Comparison of ENCODE assay signal across 24 cellular contexts in the genomic region with DNA sequence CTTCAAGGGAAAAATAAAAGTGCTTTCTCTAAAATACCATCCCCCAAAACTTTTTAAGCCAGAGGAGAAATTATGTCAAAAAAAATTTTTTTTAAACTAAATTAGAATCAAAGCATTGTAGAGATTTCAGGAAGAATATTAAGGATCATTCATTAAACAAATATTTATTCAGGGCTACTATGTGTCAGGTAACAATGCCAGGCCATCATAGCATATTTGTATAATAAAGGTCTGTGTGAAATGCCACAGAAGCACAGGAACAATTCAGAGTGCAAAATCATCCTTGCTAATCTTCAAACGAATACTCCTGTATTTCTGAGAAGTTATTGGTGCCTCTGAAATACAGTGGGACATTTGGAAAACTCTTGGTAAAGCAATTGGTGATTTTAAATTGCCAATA. TPM values are rescaled to one million over a fixed set of nuclear protein-coding genes. Genes with fewer than 3 reads are reported as not detected.
DNase-seq lines count a peak whose midpoint lies in the region; ATAC-seq and TF ChIP-seq lines count a peak whose summit lies in the region.
"Had no signal": no experiment of that assay in that cellular context is flagged by ENCODE, and none has a peak within 500 bp of the region (broad histone marks: within the 10 kb centered on the region; RNA-seq: fewer than 3 reads in every experiment).

No MANE protein-coding gene starts in this region.

- H3K4me1 Mint-ChIP-seq in WTC11 (peaks cover 36% of the 10 kb centered on the region), osteocyte (ENCODE audit: unreplicated experiment) (peaks cover 62% of the 10 kb centered on the region)
- H3K4me1 Mint-ChIP-seq: CD4-positive, CD25-positive, alpha-beta regulatory T cell had no signal

- H3K27ac Mint-ChIP-seq in WTC11 (no peak overlapping the region), osteocyte (ENCODE audit: unreplicated experiment) (peak overlapping the region; percentile 14)
- H3K27ac Mint-ChIP-seq: CD4-positive, CD25-positive, alpha-beta regulatory T cell had no signal

- H3K9me3 Mint-ChIP-seq in WTC11 (no peaks in the 10 kb centered on the region), osteocyte (ENCODE audit: unreplicated experiment) (no peaks in the 10 kb centered on the region)
- H3K9me3 Mint-ChIP-seq: CD4-positive, CD25-positive, alpha-beta regulatory T cell had no signal

- H3K27me3 ChIP-seq in HUES48 (ENCODE audit: control insufficient read depth, insufficient read depth, low read length) (peaks cover 7% of the 10 kb centered on the region), iPS-18a (ENCODE audit: control insufficient read depth, insufficient read depth, low read length) (no peaks in the 10 kb centered on the region), upper lobe of right lung (no peaks in the 10 kb centered on the region)
- H3K27me3 ChIP-seq: BE2C had no signal

- H3K36me3 ChIP-seq in HUES48 (ENCODE audit: control insufficient read depth, insufficient read depth, low read length): no peaks in the 10 kb centered on the region
- H3K36me3 ChIP-seq in iPS-18a (ENCODE audit: control insufficient read depth, low read depth, low read length): no peaks in the 10 kb centered on the region
- no peaks in the 10 kb centered on the region for H3K36me3 ChIP-seq in upper lobe of right lung
- H3K36me3 ChIP-seq: BE2C had no signal

- no peak for TF ChIP-seq POLR2A in GM18505 (IDR thresholded peaks at IDR 0.05; ENCODE audit: borderline replicate concordance, extremely low read depth, insufficient read depth, insufficient read length)

- intact Hi-C loops in upper lobe of right lung (cut with DNase I): no loop called here

- H3K27ac ChIP-seq in HUES48 (ENCODE audit: low read depth, low read length) (peak overlapping the region; percentile 6), iPS-18a (ENCODE audit: low read length) (no peak overlapping the region), upper lobe of right lung (no peak overlapping the region)
- H3K27ac ChIP-seq: A549, GM23248, RWPE1 had no signal

- H3K27me3 Mint-ChIP-seq in WTC11 (ENCODE audit: low read depth) (no peaks in the 10 kb centered on the region; the same call in 1 of the 2 replicates), osteocyte (ENCODE audit: unreplicated experiment) (no peaks in the 10 kb centered on the region)

- H3K4me1 ChIP-seq in HUES48 (ENCODE audit: control insufficient read depth, insufficient read depth, low read length) (peaks cover 45% of the 10 kb centered on the region), iPS-18a (ENCODE audit: control insufficient read depth, low read depth, low read length) (peaks cover 20% of the 10 kb centered on the region), upper lobe of right lung (no peaks in the 10 kb centered on the region)
- H3K4me1 ChIP-seq: A549, BE2C had no signal

- TF ChIP-seq CTCF in WTC11 (IDR thresholded peaks at IDR 0.05) (no peak), osteocyte (IDR thresholded peaks at IDR 0.05) (no peak), upper lobe of right lung (IDR thresholded peaks at IDR 0.05) (no peak)

- H3K4me3 ChIP-seq in HUES48 (ENCODE audit: low read depth, low read length) (no peak overlapping the region), iPS-18a (ENCODE audit: low read length) (peak overlapping the region; percentile 17), upper lobe of right lung (no peak overlapping the region)
- H3K4me3 ChIP-seq: A549, GM23248 had no signal

- no peak for DNase-seq in WTC11 (ENCODE audit: low spot score)
- DNase-seq in osteocyte (ENCODE audit: extremely low spot score, unreplicated experiment): no peak
- DNase-seq in C1 segment of cervical spinal cord (lab: John Stamatoyannopoulos, UW): no peak
- DNase-seq in upper lobe of right lung: no peak
- DNase-seq: BE2C; CD4-positive, CD25-positive, alpha-beta regulatory T cell; COR-L47; DND-41; GM23248; Karpas-422; MV-4-11; NCI-H1105 treated with DMSO at 0.1 percent for 48 hours; NCI-H2029 treated with DMSO at 0.1 percent for 48 hours; NCI-H226; NCI-H526; SIG-M5 had no signal

- H3K9me3 ChIP-seq in HUES48 (ENCODE audit: control insufficient read depth, insufficient read depth, low read length) (no peaks in the 10 kb centered on the region), iPS-18a (ENCODE audit: control insufficient read depth, low read depth, low read length) (peaks cover 4% of the 10 kb centered on the region), upper lobe of right lung (no peaks in the 10 kb centered on the region)
- H3K9me3 ChIP-seq: A549, BE2C had no signal

- H3K4me3 Mint-ChIP-seq in WTC11 (peak overlapping the region; percentile 60; the same call in 1 of the 2 replicates), osteocyte (ENCODE audit: unreplicated experiment) (no peak overlapping the region)
- H3K4me3 Mint-ChIP-seq: CD4-positive, CD25-positive, alpha-beta regulatory T cell had no signal

- no peaks in the 10 kb centered on the region for H3K36me3 Mint-ChIP-seq in WTC11
- no peaks in the 10 kb centered on the region for H3K36me3 Mint-ChIP-seq in osteocyte (ENCODE audit: unreplicated experiment)
- H3K36me3 Mint-ChIP-seq: CD4-positive, CD25-positive, alpha-beta regulatory T cell had no signal

- CTCF ChIA-PET in WTC11 (lab: Charles Lee): no interaction called here

- no peak for ATAC-seq in WTC11
- ATAC-seq in upper lobe of right lung: no peak
- no peak for ATAC-seq in GM18505 (IDR thresholded peaks at IDR 0.05; ENCODE audit: unreplicated experiment)
- ATAC-seq: A549, HCT116, SK-N-SH treated with all-trans-retinoic acid at 6 μM for 48 hours had no signal

- H3K9ac ChIP-seq in HUES48 (ENCODE audit: low read depth, low read length) (no peak overlapping the region), iPS-18a (ENCODE audit: low read length) (no peak overlapping the region)
- H3K9ac ChIP-seq: GM23248 had no signal

- POLR2A ChIA-PET in WTC11 (lab: Charles Lee): no interaction called here

TF ChIP-seq in WTC11, 78 proteins besides CTCF, POLR2A, EP300 and RAD21 (continues in another document):
- TF ChIP-seq ZNF138 (CRISPR knock-in tag; conservative IDR thresholded peaks at IDR 0.05): no peak
- no peak for TF ChIP-seq FOXK1 (CRISPR knock-in tag; IDR thresholded peaks at IDR 0.05)
- TF ChIP-seq, protein P1, sequence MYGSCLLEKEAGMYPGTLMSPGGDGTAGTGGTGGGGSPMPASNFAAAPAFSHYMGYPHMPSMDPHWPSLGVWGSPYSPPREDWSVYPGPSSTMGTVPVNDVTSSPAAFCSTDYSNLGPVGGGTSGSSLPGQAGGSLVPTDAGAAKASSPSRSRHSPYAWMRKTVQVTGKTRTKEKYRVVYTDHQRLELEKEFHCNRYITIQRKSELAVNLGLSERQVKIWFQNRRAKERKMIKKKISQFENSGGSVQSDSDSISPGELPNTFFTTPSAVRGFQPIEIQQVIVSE (CRISPR knock-in tag; IDR thresholded peaks at IDR 0.05; ENCODE audit: borderline replicate concordance): no peak
- no peak for TF ChIP-seq KAT7 (CRISPR knock-in tag; IDR thresholded peaks at IDR 0.05; ENCODE audit: borderline replicate concordance)
- TF ChIP-seq, protein P2, sequence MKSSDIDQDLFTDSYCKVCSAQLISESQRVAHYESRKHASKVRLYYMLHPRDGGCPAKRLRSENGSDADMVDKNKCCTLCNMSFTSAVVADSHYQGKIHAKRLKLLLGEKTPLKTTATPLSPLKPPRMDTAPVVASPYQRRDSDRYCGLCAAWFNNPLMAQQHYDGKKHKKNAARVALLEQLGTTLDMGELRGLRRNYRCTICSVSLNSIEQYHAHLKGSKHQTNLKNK (CRISPR knock-in tag; IDR thresholded peaks at IDR 0.05): no peak
- no peak for TF ChIP-seq SMAD4 (CRISPR knock-in tag; IDR thresholded peaks at IDR 0.05)
- no peak for TF ChIP-seq CREB1 (CRISPR knock-in tag; IDR thresholded peaks at IDR 0.05)
- TF ChIP-seq HMGA2 (CRISPR knock-in tag; IDR thresholded peaks at IDR 0.05): no peak
- TF ChIP-seq, protein P3, sequence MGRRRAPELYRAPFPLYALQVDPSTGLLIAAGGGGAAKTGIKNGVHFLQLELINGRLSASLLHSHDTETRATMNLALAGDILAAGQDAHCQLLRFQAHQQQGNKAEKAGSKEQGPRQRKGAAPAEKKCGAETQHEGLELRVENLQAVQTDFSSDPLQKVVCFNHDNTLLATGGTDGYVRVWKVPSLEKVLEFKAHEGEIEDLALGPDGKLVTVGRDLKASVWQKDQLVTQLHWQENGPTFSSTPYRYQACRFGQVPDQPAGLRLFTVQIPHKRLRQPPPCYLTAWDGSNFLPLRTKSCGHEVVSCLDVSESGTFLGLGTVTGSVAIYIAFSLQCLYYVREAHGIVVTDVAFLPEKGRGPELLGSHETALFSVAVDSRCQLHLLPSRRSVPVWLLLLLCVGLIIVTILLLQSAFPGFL (CRISPR knock-in tag; IDR thresholded peaks at IDR 0.05; ENCODE audit: borderline replicate concordance): no peak
- TF ChIP-seq, protein P4, sequence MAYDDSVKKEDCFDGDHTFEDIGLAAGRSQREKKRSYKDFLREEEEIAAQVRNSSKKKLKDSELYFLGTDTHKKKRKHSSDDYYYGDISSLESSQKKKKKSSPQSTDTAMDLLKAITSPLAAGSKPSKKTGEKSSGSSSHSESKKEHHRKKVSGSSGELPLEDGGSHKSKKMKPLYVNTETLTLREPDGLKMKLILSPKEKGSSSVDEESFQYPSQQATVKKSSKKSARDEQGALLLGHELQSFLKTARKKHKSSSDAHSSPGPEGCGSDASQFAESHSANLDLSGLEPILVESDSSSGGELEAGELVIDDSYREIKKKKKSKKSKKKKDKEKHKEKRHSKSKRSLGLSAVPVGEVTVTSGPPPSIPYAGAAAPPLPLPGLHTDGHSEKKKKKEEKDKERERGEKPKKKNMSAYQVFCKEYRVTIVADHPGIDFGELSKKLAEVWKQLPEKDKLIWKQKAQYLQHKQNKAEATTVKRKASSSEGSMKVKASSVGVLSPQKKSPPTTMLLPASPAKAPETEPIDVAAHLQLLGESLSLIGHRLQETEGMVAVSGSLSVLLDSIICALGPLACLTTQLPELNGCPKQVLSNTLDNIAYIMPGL (CRISPR knock-in tag; IDR thresholded peaks at IDR 0.05): no peak
- TF ChIP-seq CBFB (CRISPR knock-in tag; IDR thresholded peaks at IDR 0.05; ENCODE audit: low read depth): no peak
- TF ChIP-seq FOXP1 (CRISPR knock-in tag; IDR thresholded peaks at IDR 0.05; ENCODE audit: borderline replicate concordance): no peak
- TF ChIP-seq, protein P5, sequence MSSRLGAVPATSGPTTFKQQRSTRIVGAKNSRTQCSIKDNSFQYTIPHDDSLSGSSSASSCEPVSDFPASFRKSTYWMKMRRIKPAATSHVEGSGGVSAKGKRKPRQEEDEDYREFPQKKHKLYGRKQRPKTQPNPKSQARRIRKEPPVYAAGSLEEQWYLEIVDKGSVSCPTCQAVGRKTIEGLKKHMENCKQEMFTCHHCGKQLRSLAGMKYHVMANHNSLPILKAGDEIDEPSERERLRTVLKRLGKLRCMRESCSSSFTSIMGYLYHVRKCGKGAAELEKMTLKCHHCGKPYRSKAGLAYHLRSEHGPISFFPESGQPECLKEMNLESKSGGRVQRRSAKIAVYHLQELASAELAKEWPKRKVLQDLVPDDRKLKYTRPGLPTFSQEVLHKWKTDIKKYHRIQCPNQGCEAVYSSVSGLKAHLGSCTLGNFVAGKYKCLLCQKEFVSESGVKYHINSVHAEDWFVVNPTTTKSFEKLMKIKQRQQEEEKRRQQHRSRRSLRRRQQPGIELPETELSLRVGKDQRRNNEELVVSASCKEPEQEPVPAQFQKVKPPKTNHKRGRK (CRISPR knock-in tag; IDR thresholded peaks at IDR 0.05; ENCODE audit: borderline replicate concordance): no peak

RNA-seq across cellular contexts. Expression of a gene that starts 2.0 kb away (rescaled TPM):
- 1.7 to 1.9 TPM (median 1.8 TPM) in 3 replicates for total RNA-seq in WTC11 (2021)
- total RNA-seq in osteocyte: 2.0 and 2.4 TPM in 2 replicates
- not detected for total RNA-seq in upper lobe of right lung
- total RNA-seq: CD4-positive, CD25-positive, alpha-beta regulatory T cell; GM23248; M059J had no signal
